Comparison of ENCODE assay signal across 10 cellular contexts in the genomic region with DNA sequence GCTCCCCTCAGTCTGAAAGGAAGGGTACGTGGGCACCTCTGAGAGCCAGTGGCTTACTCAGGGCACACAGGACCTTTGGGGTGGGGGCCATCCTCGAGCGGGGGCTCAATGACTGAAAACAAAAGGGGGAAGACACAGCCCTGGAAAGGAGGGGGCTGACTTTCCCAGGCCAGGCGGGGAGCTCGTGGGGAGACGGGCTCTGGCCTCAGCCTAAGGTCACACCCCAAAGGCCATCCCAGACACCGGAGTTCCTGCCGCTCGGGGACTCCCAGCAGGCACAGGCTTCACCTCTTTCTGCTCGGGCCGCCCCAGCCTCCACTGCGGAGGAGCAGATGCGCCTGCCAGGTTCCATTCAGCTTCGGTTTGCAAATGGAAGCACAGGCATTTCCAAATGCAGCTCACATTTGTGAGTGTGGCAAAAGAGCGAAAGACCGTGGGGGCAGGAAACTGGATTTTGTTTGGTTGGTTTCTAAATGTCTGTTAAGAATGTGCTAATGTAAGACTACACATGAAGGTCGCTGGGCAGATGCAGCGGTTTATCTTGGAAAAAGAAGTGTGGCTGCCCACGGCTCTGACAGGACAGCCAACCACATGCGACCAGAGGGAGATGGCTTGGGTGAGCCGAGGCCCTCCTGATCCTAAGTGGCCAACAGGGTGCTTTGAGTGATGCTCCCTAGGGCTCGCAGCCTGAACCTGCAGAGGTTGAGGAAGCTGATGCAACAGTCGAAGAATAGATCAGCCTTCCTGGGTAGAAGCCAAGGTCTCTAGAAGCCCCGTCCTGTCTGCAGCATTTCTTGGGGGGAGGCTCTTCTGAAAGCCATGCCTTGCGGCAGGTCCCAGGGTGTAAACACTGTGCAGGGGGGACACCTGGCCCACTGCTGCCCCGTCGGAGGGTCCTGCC.
DNase-seq lines count a peak whose midpoint lies in the region; ATAC-seq and TF ChIP-seq lines count a peak whose summit lies in the region.
"Had no signal": no experiment of that assay in that cellular context is flagged by ENCODE, and none has a peak within 500 bp of the region (broad histone marks: within the 10 kb centered on the region; RNA-seq: fewer than 3 reads in every experiment).

No MANE protein-coding gene starts in this region.

- POLR2A ChIA-PET in naive thymus-derived CD8-positive, alpha-beta T cell (lab: Charles Lee): interaction anchor here (0.6 to 6.6 kb wide), 11 partner anchors 11 to 157 kb away, joined by 3 to 70 read pairs (median 4); a partner anchor contains a TSS

- DNase-seq in CD1c-positive myeloid dendritic cell (ENCODE audit: extremely low spot score) (peak; percentile 65), NCI-H69 (lab: John Stamatoyannopoulos, UW) (peak; percentile 4), choroid plexus epithelial cell (ENCODE audit: low read depth) (peak; percentile 84), germinal center (ENCODE audit: low spot score) (no peak), NCI-H524 (lab: John Stamatoyannopoulos, UW) (no peak)
- DNase-seq in naive thymus-derived CD8-positive, alpha-beta T cell: peak in 7 of 10 donors; percentile 28 to 80 (median 65)
- DNase-seq: activated gamma-delta T cell had no signal

- peaks cover 54 to 93% (median 86%) of the 10 kb centered on the region in 4 donors for H3K4me1 Mint-ChIP-seq in naive thymus-derived CD8-positive, alpha-beta T cell

- H3K36me3 Mint-ChIP-seq in naive thymus-derived CD8-positive, alpha-beta T cell: no peaks in the 10 kb centered on the region
- H3K36me3 Mint-ChIP-seq: IgD-negative memory B cell had no signal

- no peaks in the 10 kb centered on the region for H3K9me3 Mint-ChIP-seq in naive thymus-derived CD8-positive, alpha-beta T cell

- H3K27ac Mint-ChIP-seq in naive thymus-derived CD8-positive, alpha-beta T cell: peak overlapping the region; percentile 88 to 99 (median 97)

- peak; percentile 35 to 43 for ATAC-seq in naive thymus-derived CD8-positive, alpha-beta T cell
- no peak for ATAC-seq in GM18868 (IDR thresholded peaks at IDR 0.05; ENCODE audit: unreplicated experiment)
- ATAC-seq in HG03108 (IDR thresholded peaks at IDR 0.05; ENCODE audit: unreplicated experiment): no peak

- H3K27me3 Mint-ChIP-seq in naive thymus-derived CD8-positive, alpha-beta T cell: no peaks in the 10 kb centered on the region

- H3K4me3 ChIP-seq in choroid plexus epithelial cell (ENCODE audit: low read depth, low read length): no peak overlapping the region

- TF ChIP-seq CTCF in choroid plexus epithelial cell (conservative IDR thresholded peaks at IDR 0.05; ENCODE audit: low read depth, low read length): no peak

- H3K4me3 Mint-ChIP-seq in naive thymus-derived CD8-positive, alpha-beta T cell: peak overlapping the region; percentile 43 to 95 (median 82)

Comparison
In these comparisons a context has a peak if more than half of its experiments do, and no peak if none do; other contexts are left out.
1. DNase-seq: peak in CD1c-positive myeloid dendritic cell (single experiment), NCI-H69 (single experiment), choroid plexus epithelial cell (single experiment) and naive thymus-derived CD8-positive, alpha-beta T cell (7 of 10); none in germinal center (single experiment) and NCI-H524 (0 of 2).
2. ATAC-seq: peak in naive thymus-derived CD8-positive, alpha-beta T cell (2 of 2); none in GM18868 (single experiment) and HG03108 (single experiment).